20 cellular contexts compared by ENCODE assay signal in genomic region chr6:30151580-30151979, GRCh38. TPM values are rescaled to one million over a fixed set of nuclear protein-coding genes. Genes with fewer than 3 reads are reported as not detected.
"Had no signal": no experiment of that assay in that cellular context is flagged by ENCODE, and none has a peak within 500 bp of the region (broad histone marks: within the 10 kb centered on the region; RNA-seq: fewer than 3 reads in every experiment).

No MANE protein-coding gene starts in this region.

- H2AFZ ChIP-seq: hepatocyte had no signal

- H3K9me3 Mint-ChIP-seq: activated CD4-positive, alpha-beta T cell treated with anti-CD3 and anti-CD28 coated beads, Interleukin-2, amount 10 ng/mL, durations not matched to agents 24 days and 14 days; activated naive CD4-positive, alpha-beta T cell treated with anti-CD3 and anti-CD28 coated beads, Interleukin-2, amount 50 U/mL, for 24 hours; brain; effector memory CD8-positive, alpha-beta T cell; natural killer cell treated with Interleukin-12 subunit alpha and Interleukin-12 subunit beta and Interleukin-15 and Interleukin-18, amount 100 ng/mL, for 72 hours; WTC11 had no signal

- H3K4me2 ChIP-seq: hepatocyte had no signal

- H3K4me3 ChIP-seq: hepatocyte, left ventricle myocardium inferior, prostate gland, thoracic aorta had no signal

- H3K4me1 ChIP-seq: prostate gland had no signal

- H3K9me3 ChIP-seq: left ventricle myocardium inferior, prostate gland, thoracic aorta had no signal

- H3K4me1 Mint-ChIP-seq: WTC11 had no signal

- H3K36me3 ChIP-seq: left ventricle myocardium inferior, prostate gland, thoracic aorta had no signal

- DNase-seq: activated CD4-positive, alpha-beta T cell treated with anti-CD3 and anti-CD28 coated beads, Interleukin-2, amount 10 ng/mL, durations not matched to agents 24 days and 14 days; activated effector memory CD4-positive, alpha-beta T cell treated with Interleukin-2 at 50 U/mL for 16 hours; amygdala; effector memory CD8-positive, alpha-beta T cell; kidney; left ventricle myocardium inferior; mesenchymal stem cell; occipital lobe; stimulated activated CD4-positive, alpha-beta T cell treated with anti-CD3 and anti-CD28 coated beads, Interleukin-2, amount 100 ng/mL, for 24 hours; stimulated activated naive CD4-positive, alpha-beta T cell had no signal

- H3K36me3 Mint-ChIP-seq: activated naive CD4-positive, alpha-beta T cell treated with anti-CD3 and anti-CD28 coated beads, Interleukin-2, amount 50 U/mL, for 24 hours; brain; natural killer cell treated with Interleukin-12 subunit alpha and Interleukin-12 subunit beta and Interleukin-15 and Interleukin-18, amount 100 ng/mL, for 72 hours; WTC11 had no signal

- H3K27ac Mint-ChIP-seq: activated CD4-positive, alpha-beta T cell treated with anti-CD3 and anti-CD28 coated beads, Interleukin-2, amount 10 ng/mL, durations not matched to agents 24 days and 14 days; activated naive CD4-positive, alpha-beta T cell treated with anti-CD3 and anti-CD28 coated beads, Interleukin-2, amount 50 U/mL, for 24 hours; brain; effector memory CD8-positive, alpha-beta T cell; WTC11 had no signal

- H3K27ac ChIP-seq: epithelial cell of prostate, hepatocyte, left ventricle myocardium inferior, prostate gland, thoracic aorta had no signal

- ATAC-seq: effector memory CD8-positive, alpha-beta T cell; natural killer cell treated with Interleukin-12 subunit alpha and Interleukin-12 subunit beta and Interleukin-15 and Interleukin-18, amount 100 ng/mL, for 72 hours; sciatic nerve; WTC11 had no signal

- H3K4me3 Mint-ChIP-seq: activated CD4-positive, alpha-beta T cell treated with anti-CD3 and anti-CD28 coated beads, Interleukin-2, amount 10 ng/mL, durations not matched to agents 24 days and 14 days; activated naive CD4-positive, alpha-beta T cell treated with anti-CD3 and anti-CD28 coated beads, Interleukin-2, amount 50 U/mL, for 24 hours; brain; effector memory CD8-positive, alpha-beta T cell; natural killer cell treated with Interleukin-12 subunit alpha and Interleukin-12 subunit beta and Interleukin-15 and Interleukin-18, amount 100 ng/mL, for 72 hours; WTC11 had no signal

RNA-seq across cellular contexts. Expression of gene TRIM10, which starts 9.4 kb away (rescaled TPM):
- total RNA-seq: left ventricle myocardium inferior; natural killer cell treated with Interleukin-12 subunit alpha and Interleukin-12 subunit beta and Interleukin-15 and Interleukin-18, amount 100 ng/mL, for 72 hours; prostate gland; thoracic aorta; ureter had no signal

RNA-seq across cellular contexts. Expression of gene TRIM15, which starts 11.8 kb away (rescaled TPM):
- total RNA-seq: left ventricle myocardium inferior, occipital lobe, prostate gland, sciatic nerve, thoracic aorta, ureter had no signal

RNA-seq across cellular contexts. Expression of gene TRIM40, which starts 15.6 kb away (rescaled TPM):
- total RNA-seq: activated CD4-positive, alpha-beta T cell treated with anti-CD3 and anti-CD28 coated beads, Interleukin-2, amount 10 ng/mL, durations not matched to agents 24 days and 14 days; kidney; left ventricle myocardium inferior; natural killer cell treated with Interleukin-12 subunit alpha and Interleukin-12 subunit beta and Interleukin-15 and Interleukin-18, amount 100 ng/mL, for 72 hours; occipital lobe; prostate gland; sciatic nerve; thoracic aorta; ureter; WTC11 had no signal

RNA-seq across cellular contexts. Expression of gene TRIM31, which starts 38.7 kb away (rescaled TPM):
- total RNA-seq: left ventricle myocardium inferior; natural killer cell treated with Interleukin-12 subunit alpha and Interleukin-12 subunit beta and Interleukin-15 and Interleukin-18, amount 100 ng/mL, for 72 hours; occipital lobe; sciatic nerve had no signal
